ENCODE assay signal across 18 cellular contexts in the genomic region with DNA sequence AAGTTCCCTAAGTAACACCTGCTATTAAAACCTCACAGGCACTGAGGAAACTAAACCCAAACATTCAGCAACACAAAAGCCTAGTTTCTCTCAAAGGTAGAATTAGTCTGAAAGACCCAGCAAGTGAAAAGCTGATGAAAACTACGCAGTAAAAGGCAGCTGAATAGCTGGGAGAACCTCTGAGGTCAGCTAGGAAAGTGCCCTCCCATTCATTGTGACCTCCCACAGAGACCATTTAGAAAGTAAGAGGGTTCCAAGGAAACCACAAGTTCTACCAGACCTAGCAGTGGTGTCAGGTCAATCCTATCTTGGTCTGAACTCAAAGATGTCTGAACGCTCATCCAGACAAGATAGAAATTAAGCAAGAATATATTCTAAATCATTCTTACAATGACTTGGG.
"Had no signal": no experiment of that assay in that cellular context is flagged by ENCODE, and none has a peak within 500 bp of the region (broad histone marks: within the 10 kb centered on the region; RNA-seq: fewer than 3 reads in every experiment).

No MANE protein-coding gene starts in this region.

- ATAC-seq: activated CD8-positive, alpha-beta memory T cell treated with anti-CD3 and anti-CD28 coated beads, Interleukin-2, amount 10 ng/mL, durations not matched to agents 7 days and 5 days; left lobe of liver; natural killer cell; psoas muscle had no signal

- H3K4me1 ChIP-seq: psoas muscle, sigmoid colon, suprapubic skin had no signal

- FAIRE-seq: endometrium had no signal

- H3K27me3 ChIP-seq: esophagus muscularis mucosa, sigmoid colon, suprapubic skin had no signal

- H3K9me3 ChIP-seq: suprapubic skin had no signal

- H3K4me3 ChIP-seq: esophagus muscularis mucosa, psoas muscle, sigmoid colon, suprapubic skin had no signal

- DNase-seq: activated CD4-positive, alpha-beta T cell treated with anti-CD3 and anti-CD28 coated beads, Interleukin-2, amount 50 U/mL, for 48 hours; activated CD4-positive, CD25-positive, alpha-beta regulatory T cell treated with anti-CD3 and anti-CD28 coated beads, Interleukin-2, amount 50 U/mL, for 72 hours; activated CD8-positive, alpha-beta memory T cell treated with anti-CD3 and anti-CD28 coated beads, Interleukin-2, amount 10 ng/mL, durations not matched to agents 7 days and 5 days; activated gamma-delta T cell; activated T-cell treated with anti-CD3 and anti-CD28 coated beads, Interleukin-2, amount 50 U/mL, for 24 hours; amygdala; glutamatergic neuron; mammary epithelial cell; natural killer cell; occipital lobe; psoas muscle; sigmoid colon; stimulated activated CD4-positive, alpha-beta T cell treated with anti-CD3 and anti-CD28 coated beads, Interleukin-12 subunit alpha, Interleukin-12 subunit beta, amount 100 ng/mL, for 4 hours; stimulated activated naive CD4-positive, alpha-beta T cell had no signal

- H3K27ac ChIP-seq: esophagus muscularis mucosa, psoas muscle, sigmoid colon, suprapubic skin had no signal
